In genomic region chr1:230387296-230387695, GRCh38 we compare ENCODE assay signal across 25 cellular contexts. TPM values are rescaled to one million over a fixed set of nuclear protein-coding genes. Genes with fewer than 3 reads are reported as not detected.
"Had no signal": no experiment of that assay in that cellular context is flagged by ENCODE, and none has a peak within 500 bp of the region (broad histone marks: within the 10 kb centered on the region; RNA-seq: fewer than 3 reads in every experiment).

No MANE protein-coding gene starts in this region.

- H3K27ac Mint-ChIP-seq: activated CD4-positive, alpha-beta memory T cell treated with anti-CD3 and anti-CD28 coated beads, Interleukin-2, amount 10 ng/mL, durations not matched to agents 7 days and 5 days; activated CD4-positive, alpha-beta T cell treated with anti-CD3 and anti-CD28 coated beads, Interleukin-2, amount 10 ng/mL, durations not matched to agents 7 days and 5 days; activated naive CD8-positive, alpha-beta T cell; activated T-helper 17 cell treated with anti-CD3 and anti-CD28 coated beads, Interleukin-2, amount 50 U/mL, for 72 hours had no signal

- ATAC-seq: activated T-cell treated with anti-CD3 and anti-CD28 coated beads, Interleukin-2, amount 50 U/mL, for 4 hours; activated T-helper 17 cell treated with anti-CD3 and anti-CD28 coated beads, Interleukin-2, amount 50 U/mL, for 72 hours; esophagus mucosa had no signal

- DNase-seq: activated CD4-positive, alpha-beta memory T cell treated with anti-CD3 and anti-CD28 coated beads, Interleukin-2, amount 10 ng/mL, durations not matched to agents 7 days and 5 days; activated CD4-positive, alpha-beta T cell treated with anti-CD3 and anti-CD28 coated beads for 1 hour; activated CD4-positive, alpha-beta T cell treated with anti-CD3 and anti-CD28 coated beads for 4 hours; activated CD4-positive, alpha-beta T cell treated with anti-CD3 and anti-CD28 coated beads, Interleukin-2, amount 10 ng/mL, durations not matched to agents 7 days and 5 days; activated CD4-positive, alpha-beta T cell treated with anti-CD3 and anti-CD28 coated beads, Interleukin-2, amount 50 U/mL, for 4 hours; activated CD8-positive, alpha-beta memory T cell treated with anti-CD3 and anti-CD28 coated beads, Interleukin-2, amount 50 U/mL, for 48 hours; activated effector memory CD4-positive, alpha-beta T cell treated with Interleukin-2 at 50 U/mL for 16 hours; activated gamma-delta T cell treated with Interleukin-2 at 50 U/mL for 16 hours; activated naive CD4-positive, alpha-beta T cell treated with anti-CD3 and anti-CD28 coated beads, Interleukin-2, amount 50 U/mL, for 16 hours; activated naive CD4-positive, alpha-beta T cell treated with Interleukin-2 at 50 U/mL for 16 hours; activated T-cell treated with anti-CD3 and anti-CD28 coated beads for 4 hours; activated T-cell treated with anti-CD3 and anti-CD28 coated beads, Interleukin-2, amount 50 U/mL, for 4 hours; amniotic stem cell; anterior cingulate cortex; central memory CD4-positive, alpha-beta T cell; cerebellar nuclear complex; dermis blood vessel endothelial cell; effector CD8-positive, alpha-beta T cell; foreskin fibroblast; hippocampal formation; T-helper 2 cell had no signal

- H3K4me3 ChIP-seq: coronary artery had no signal

- H3K27me3 Mint-ChIP-seq: activated CD4-positive, alpha-beta memory T cell treated with anti-CD3 and anti-CD28 coated beads, Interleukin-2, amount 10 ng/mL, durations not matched to agents 7 days and 5 days; activated CD4-positive, alpha-beta T cell treated with anti-CD3 and anti-CD28 coated beads, Interleukin-2, amount 10 ng/mL, durations not matched to agents 7 days and 5 days had no signal

- H3K4me3 Mint-ChIP-seq: activated CD4-positive, alpha-beta memory T cell treated with anti-CD3 and anti-CD28 coated beads, Interleukin-2, amount 10 ng/mL, durations not matched to agents 7 days and 5 days; activated CD4-positive, alpha-beta T cell treated with anti-CD3 and anti-CD28 coated beads, Interleukin-2, amount 10 ng/mL, durations not matched to agents 7 days and 5 days; activated naive CD8-positive, alpha-beta T cell; activated T-cell treated with anti-CD3 and anti-CD28 coated beads, Interleukin-2, amount 50 U/mL, for 4 hours; activated T-helper 17 cell treated with anti-CD3 and anti-CD28 coated beads, Interleukin-2, amount 50 U/mL, for 72 hours had no signal

- H3K4me1 Mint-ChIP-seq: activated CD4-positive, alpha-beta memory T cell treated with anti-CD3 and anti-CD28 coated beads, Interleukin-2, amount 10 ng/mL, durations not matched to agents 7 days and 5 days; activated CD4-positive, alpha-beta T cell treated with anti-CD3 and anti-CD28 coated beads, Interleukin-2, amount 10 ng/mL, durations not matched to agents 7 days and 5 days; activated T-helper 17 cell treated with anti-CD3 and anti-CD28 coated beads, Interleukin-2, amount 50 U/mL, for 72 hours had no signal

- H3K36me3 Mint-ChIP-seq: activated naive CD8-positive, alpha-beta T cell had no signal

- H3K27ac ChIP-seq: coronary artery had no signal

- H3K9me3 Mint-ChIP-seq: activated CD4-positive, alpha-beta memory T cell treated with anti-CD3 and anti-CD28 coated beads, Interleukin-2, amount 10 ng/mL, durations not matched to agents 7 days and 5 days; activated CD4-positive, alpha-beta T cell treated with anti-CD3 and anti-CD28 coated beads, Interleukin-2, amount 10 ng/mL, durations not matched to agents 7 days and 5 days; activated T-cell treated with anti-CD3 and anti-CD28 coated beads, Interleukin-2, amount 50 U/mL, for 4 hours; activated T-helper 17 cell treated with anti-CD3 and anti-CD28 coated beads, Interleukin-2, amount 50 U/mL, for 72 hours had no signal

RNA-seq across cellular contexts. Expression of gene PGBD5, which starts 38.8 kb away (rescaled TPM):
- total RNA-seq: activated CD4-positive, alpha-beta memory T cell treated with anti-CD3 and anti-CD28 coated beads, Interleukin-2, amount 10 ng/mL, durations not matched to agents 7 days and 5 days; activated CD4-positive, alpha-beta T cell treated with anti-CD3 and anti-CD28 coated beads, Interleukin-2, amount 10 ng/mL, durations not matched to agents 7 days and 5 days had no signal
